In the genomic region with DNA sequence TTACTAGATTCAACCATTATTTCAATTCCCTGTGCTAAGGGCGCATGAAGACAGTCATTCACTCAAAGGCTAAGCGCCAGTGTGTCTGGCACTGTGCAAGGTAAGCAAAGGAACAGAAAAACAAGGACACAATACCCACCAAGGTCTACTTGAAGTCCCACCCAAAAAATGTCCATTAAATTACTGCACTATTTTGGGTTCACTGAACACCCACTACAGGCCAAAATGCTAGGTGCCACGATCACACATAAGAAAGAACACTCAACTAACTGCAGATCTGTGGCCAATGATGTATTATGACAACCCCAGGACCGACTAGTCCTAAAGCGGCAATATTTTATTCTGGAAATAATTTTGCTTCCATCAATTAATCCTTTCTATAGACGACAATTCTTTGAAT, we compare ENCODE assay signal across 8 cellular contexts. TPM values are rescaled to one million over a fixed set of nuclear protein-coding genes. Genes with fewer than 3 reads are reported as not detected.
A peak's percentile ranks its signal among the peaks of the same experiment; 100 is the strongest.
DNase-seq lines count a peak whose midpoint lies in the region; ATAC-seq and TF ChIP-seq lines count a peak whose summit lies in the region.

No MANE protein-coding gene starts in this region.

- DNase-seq in activated naive CD4-positive, alpha-beta T cell treated with anti-CD3 and anti-CD28 coated beads for 36 hours = no peak
- DNase-seq in activated naive CD4-positive, alpha-beta T cell treated with Interleukin-2 at 50 U/mL for 16 hours = no peak
- DNase-seq in activated B cell treated with CpG ODN at 0.5 μM for 24 hours (no peak), NCI-H774 (lab: John Stamatoyannopoulos, UW) (no peak), T-helper 9 cell (no peak)

- H3K4me3 ChIP-seq in iPS-15b (ENCODE audit: low read depth, low read length) (peak overlapping the region; percentile 88), stomach smooth muscle (ENCODE audit: low read length in 2 of 2) (peak overlapping the region; percentile 78 to 90)

- no peaks in the 10 kb centered on the region for H3K36me3 ChIP-seq in iPS-15b (ENCODE audit: control insufficient read depth, insufficient read depth, low read length)
- no peaks in the 10 kb centered on the region for H3K36me3 ChIP-seq in stomach smooth muscle (ENCODE audit: control insufficient read depth in 2 of 2, insufficient read depth in 2 of 2, low read length in 2 of 2)

- H3K27me3 ChIP-seq in iPS-15b (ENCODE audit: control insufficient read depth, insufficient read depth, low read length) (no peaks in the 10 kb centered on the region), stomach smooth muscle (ENCODE audit: control insufficient read depth in 1 of 2, insufficient read depth in 2 of 2, low read length in 2 of 2) (no peaks in the 10 kb centered on the region)

- peaks cover 1% of the 10 kb centered on the region for H3K36me3 Mint-ChIP-seq in activated naive CD4-positive, alpha-beta T cell treated with anti-CD3 and anti-CD28 coated beads for 36 hours (ENCODE audit: low read depth)
- H3K36me3 Mint-ChIP-seq in activated B cell treated with CpG ODN at 0.5 μM for 24 hours (ENCODE audit: low read depth) = peaks cover 12% of the 10 kb centered on the region

- no peak overlapping the region for H3K27ac ChIP-seq in stomach smooth muscle (ENCODE audit: low read length)

- H3K9me3 ChIP-seq in iPS-15b (ENCODE audit: control insufficient read depth, insufficient read depth, low read length) (no peaks in the 10 kb centered on the region), stomach smooth muscle (ENCODE audit: control insufficient read depth in 2 of 2, low read length in 2 of 2) (no peaks in the 10 kb centered on the region)

- H3K4me3 Mint-ChIP-seq in activated naive CD4-positive, alpha-beta T cell treated with anti-CD3 and anti-CD28 coated beads for 36 hours = peak overlapping the region; percentile 95
- peak overlapping the region; percentile 93 for H3K4me3 Mint-ChIP-seq in activated B cell treated with CpG ODN at 0.5 μM for 24 hours

- H3K4me1 ChIP-seq in iPS-15b (ENCODE audit: control insufficient read depth, insufficient read depth, low read length) (peaks cover 7% of the 10 kb centered on the region), stomach smooth muscle (ENCODE audit: control insufficient read depth, insufficient read depth, low read length) (peaks cover 8% of the 10 kb centered on the region)

- no peak for TF ChIP-seq CTCF in activated B cell treated with CpG ODN at 0.5 μM for 24 hours (IDR thresholded peaks at IDR 0.05)

- H3K27me3 Mint-ChIP-seq in activated naive CD4-positive, alpha-beta T cell treated with anti-CD3 and anti-CD28 coated beads for 36 hours (ENCODE audit: low read depth) = no peaks in the 10 kb centered on the region
- no peaks in the 10 kb centered on the region for H3K27me3 Mint-ChIP-seq in activated B cell treated with CpG ODN at 0.5 μM for 24 hours

- CTCF ChIA-PET in activated naive CD4-positive, alpha-beta T cell treated with anti-CD3 and anti-CD28 coated beads for 36 hours (lab: Charles Lee) = no interaction called here
- CTCF ChIA-PET in activated B cell treated with CpG ODN at 0.5 μM for 24 hours (lab: Charles Lee) = no interaction called here

- no peak for ATAC-seq in activated B cell treated with CpG ODN at 0.5 μM for 24 hours (ENCODE audit: low read depth)
- no peak for ATAC-seq in HG03469 (IDR thresholded peaks at IDR 0.05; ENCODE audit: unreplicated experiment)

- intact Hi-C loops in activated naive CD4-positive, alpha-beta T cell treated with anti-CD3 and anti-CD28 coated beads for 36 hours (cut with micrococcal nuclease) = loop anchor here (10.0 kb wide), 1 partner anchor 399 kb away; no protein-coding TSS in a partner anchor
- intact Hi-C loops in activated B cell treated with CpG ODN at 0.5 μM for 24 hours (cut with micrococcal nuclease) = loop anchor here (2.0 to 10.0 kb wide), 3 partner anchors 42 to 391 kb away; no protein-coding TSS in a partner anchor

- H3K27ac Mint-ChIP-seq in activated naive CD4-positive, alpha-beta T cell treated with anti-CD3 and anti-CD28 coated beads for 36 hours = no peak overlapping the region
- peak overlapping the region; percentile 91 for H3K27ac Mint-ChIP-seq in activated B cell treated with CpG ODN at 0.5 μM for 24 hours

- POLR2A ChIA-PET in activated B cell treated with CpG ODN at 0.5 μM for 24 hours (lab: Charles Lee) = no interaction called here

- H3K9ac ChIP-seq in iPS-15b (ENCODE audit: low read depth, low read length) = no peak overlapping the region
- H3K9ac ChIP-seq in stomach smooth muscle (ENCODE audit: low read length in 2 of 2) = peak overlapping the region; percentile 21 to 69

- H3K4me1 Mint-ChIP-seq in activated naive CD4-positive, alpha-beta T cell treated with anti-CD3 and anti-CD28 coated beads for 36 hours (ENCODE audit: low read depth) = peaks cover 39% of the 10 kb centered on the region
- peaks cover 60% of the 10 kb centered on the region for H3K4me1 Mint-ChIP-seq in activated B cell treated with CpG ODN at 0.5 μM for 24 hours

- no peaks in the 10 kb centered on the region for H3K9me3 Mint-ChIP-seq in activated naive CD4-positive, alpha-beta T cell treated with anti-CD3 and anti-CD28 coated beads for 36 hours
- no peaks in the 10 kb centered on the region for H3K9me3 Mint-ChIP-seq in activated B cell treated with CpG ODN at 0.5 μM for 24 hours

RNA-seq across cellular contexts. Expression of a gene that starts 1.8 kb away (rescaled TPM):
- 10 to 100 TPM; 18.5 to 19.2 TPM for total RNA-seq in activated naive CD4-positive, alpha-beta T cell treated with anti-CD3 and anti-CD28 coated beads for 36 hours
- 121 and 146 TPM in 2 replicates for total RNA-seq in activated B cell treated with CpG ODN at 0.5 μM for 24 hours
